ENCODE assay signal across 11 cellular contexts in the genomic region with DNA sequence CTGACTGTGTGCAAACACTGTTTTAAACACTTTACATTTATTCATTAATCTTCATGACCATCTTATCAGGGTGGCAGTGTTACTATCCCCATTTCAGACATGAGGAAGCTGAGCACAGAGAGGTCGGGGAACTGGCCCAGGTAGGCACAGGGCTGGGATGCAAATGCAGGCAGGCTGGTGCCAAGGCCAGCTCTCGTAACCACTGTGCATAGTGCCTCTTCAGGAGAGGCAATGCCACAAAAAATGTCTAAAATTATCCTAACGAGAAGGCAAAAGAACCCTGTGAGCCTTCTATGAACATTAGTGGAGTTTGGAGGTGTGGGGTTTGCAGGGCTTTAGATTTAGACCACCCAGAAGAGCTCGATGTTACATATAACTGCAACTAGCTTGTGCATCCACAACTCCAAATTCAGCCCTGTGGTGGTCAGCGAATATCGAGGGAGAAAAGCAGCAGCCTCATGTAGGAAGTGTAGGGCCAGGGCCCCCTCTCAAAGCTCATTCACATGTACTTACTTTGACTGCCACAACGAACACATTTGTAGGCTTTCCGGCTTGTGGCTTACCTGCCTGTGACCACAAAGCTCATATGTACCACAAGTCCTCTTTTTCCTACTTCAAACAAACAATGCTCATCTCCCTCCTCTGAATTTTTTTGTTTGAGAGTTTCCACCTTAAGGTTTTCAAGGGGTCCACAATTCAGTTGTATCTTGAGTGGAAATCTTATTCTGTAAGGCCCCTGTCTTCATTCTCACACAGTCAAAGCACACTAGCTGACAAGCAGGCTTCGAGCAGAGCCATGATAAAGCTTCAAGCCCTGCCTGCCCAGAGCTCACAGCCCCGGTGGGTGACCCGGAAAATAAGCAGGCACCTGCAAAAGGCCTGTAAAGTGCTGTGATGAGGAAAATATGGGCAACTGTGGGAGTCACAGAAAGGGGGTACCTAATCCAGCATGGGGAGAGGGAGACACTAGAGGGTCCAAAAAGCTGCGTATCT.
DNase-seq lines count a peak whose midpoint lies in the region; ATAC-seq, FAIRE-seq and TF ChIP-seq lines count a peak whose summit lies in the region.
"Had no signal": no experiment of that assay in that cellular context is flagged by ENCODE, and none has a peak within 500 bp of the region (broad histone marks: within the 10 kb centered on the region; RNA-seq: fewer than 3 reads in every experiment).

No MANE protein-coding gene starts in this region.

- peak overlapping the region in 1 of 8 donors; percentile 25 for H3K4me3 ChIP-seq in spleen
- no peak overlapping the region for H3K4me3 ChIP-seq in kidney (ENCODE audit: low read length in 2 of 2)
- H3K4me3 ChIP-seq: ascending aorta, lung had no signal

- no peaks in the 10 kb centered on the region for H3K27me3 ChIP-seq in spleen (replicated peaks in 1 of 7)
- H3K27me3 ChIP-seq: ascending aorta had no signal

- no peaks in the 10 kb centered on the region for H3K27me3 Mint-ChIP-seq in activated naive CD4-positive, alpha-beta T cell treated with anti-CD3 and anti-CD28 coated beads, Interleukin-2, amount 50 U/mL, for 24 hours

- H3K36me3 ChIP-seq in spleen (no peaks in the 10 kb centered on the region), kidney (ENCODE audit: control insufficient read depth in 1 of 2, insufficient read depth in 2 of 2, low read length in 2 of 2) (no peaks in the 10 kb centered on the region)
- H3K36me3 ChIP-seq: ascending aorta had no signal

- TF ChIP-seq POLR2A in spleen (IDR thresholded peaks at IDR 0.05): no peak

- no peak for FAIRE-seq in kidney (lab: Jason Lieb, UNC)

- peaks cover 4% of the 10 kb centered on the region for H3K36me3 Mint-ChIP-seq in activated naive CD4-positive, alpha-beta T cell treated with anti-CD3 and anti-CD28 coated beads, Interleukin-2, amount 50 U/mL, for 24 hours

- peak overlapping the region in 1 of 8 donors; percentile 21 for H3K27ac ChIP-seq in spleen
- no peak overlapping the region for H3K27ac ChIP-seq in kidney (ENCODE audit: low read depth in 2 of 2, low read length in 2 of 2)
- H3K27ac ChIP-seq: ascending aorta had no signal

- H3K9me3 Mint-ChIP-seq in activated naive CD4-positive, alpha-beta T cell treated with anti-CD3 and anti-CD28 coated beads, Interleukin-2, amount 50 U/mL, for 24 hours: no peaks in the 10 kb centered on the region

- DNase-seq in T-helper 9 cell (peak; percentile 15), spleen (peak; percentile 74), Right ventricle myocardium inferior (ENCODE audit: missing footprints) (no peak), kidney (no peak), HuH-7.5 (ENCODE audit: low spot score) (no peak)
- DNase-seq: NCI-H1417 had no signal

- H3K9ac ChIP-seq in kidney (ENCODE audit: low read length in 2 of 2): no peak overlapping the region

- intact Hi-C loops in spleen (cut with DNase I; ENCODE audit: low total_unique reads) (no loop called here), Right ventricle myocardium inferior (cut with DNase I) (no loop called here), kidney (cut with DNase I) (no loop called here)

- H3K4me1 ChIP-seq in spleen: peaks cover 3 to 34% (median 15%) of the 10 kb centered on the region in 6 donors
- no peaks in the 10 kb centered on the region for H3K4me1 ChIP-seq in kidney (ENCODE audit: control insufficient read depth in 1 of 2, insufficient read depth in 1 of 2, low read depth in 1 of 2, low read length in 2 of 2)
- H3K4me1 ChIP-seq: ascending aorta had no signal

- H3K9me3 ChIP-seq in spleen: no peaks in the 10 kb centered on the region
- no peaks in the 10 kb centered on the region for H3K9me3 ChIP-seq in kidney (ENCODE audit: control insufficient read depth in 1 of 2, low read length in 2 of 2)
- H3K9me3 ChIP-seq: ascending aorta had no signal

- 28 to 50% (median 40%) methylated on average over 12 of the region's 12 CpGs for WGBS in spleen, 5 donors

- TF ChIP-seq CTCF in spleen (IDR thresholded peaks at IDR 0.05 in 8 of 11, conservative IDR thresholded peaks at IDR 0.05 in 3 of 11) (no peak), kidney (IDR thresholded peaks at IDR 0.05; ENCODE audit: borderline replicate concordance, extremely low read depth, insufficient read depth) (no peak)

- H3K4me3 Mint-ChIP-seq in activated naive CD4-positive, alpha-beta T cell treated with anti-CD3 and anti-CD28 coated beads, Interleukin-2, amount 50 U/mL, for 24 hours: peak overlapping the region; percentile 61

- ATAC-seq in GM21360 (IDR thresholded peaks at IDR 0.05; ENCODE audit: unreplicated experiment): peak; percentile 51
- ATAC-seq in Right ventricle myocardium inferior: no peak
- ATAC-seq in HG02642 (IDR thresholded peaks at IDR 0.05; ENCODE audit: poor library complexity, unreplicated experiment): no peak

- peaks cover 70% of the 10 kb centered on the region for H3K4me1 Mint-ChIP-seq in activated naive CD4-positive, alpha-beta T cell treated with anti-CD3 and anti-CD28 coated beads, Interleukin-2, amount 50 U/mL, for 24 hours

- H3K27ac Mint-ChIP-seq in activated naive CD4-positive, alpha-beta T cell treated with anti-CD3 and anti-CD28 coated beads, Interleukin-2, amount 50 U/mL, for 24 hours: peak overlapping the region; percentile 14

Comparison
In these comparisons a context has a peak if more than half of its experiments do, and no peak if none do; other contexts are left out.
1. DNase-seq: peak in T-helper 9 cell (single experiment) and spleen (single experiment); none in Right ventricle myocardium inferior (single experiment), kidney (single experiment) and HuH-7.5 (single experiment).